1 cellular context compared by ENCODE assay signal in genomic region chr20:35431621-35432429, GRCh38.
A peak's percentile ranks its signal among the peaks of the same experiment; 100 is the strongest.
TF ChIP-seq lines count a peak whose summit lies in the region.

No MANE protein-coding gene starts in this region.

TF ChIP-seq in HepG2, 621 proteins besides CTCF, POLR2A, EP300 and RAD21 (continued from another document):
- TF ChIP-seq ATF6 (CRISPR knock-in tag; conservative IDR thresholded peaks at IDR 0.05) (no peak), FLYWCH1 (CRISPR knock-in tag; IDR thresholded peaks at IDR 0.05) (no peak), ZNF484 (CRISPR knock-in tag; IDR thresholded peaks at IDR 0.05; ENCODE audit: borderline replicate concordance, low read depth) (no peak), ZNF768 (CRISPR knock-in tag; IDR thresholded peaks at IDR 0.05) (peak; percentile 15; the same call in 1 of the 2 replicates), BRCA1 (CRISPR knock-in tag; IDR thresholded peaks at IDR 0.05) (no peak), ZNF687 (CRISPR knock-in tag; IDR thresholded peaks at IDR 0.05) (peak; percentile 80)
